Comparison of ENCODE assay signal across 8 cellular contexts in genomic region chr10:103888113-103888841, GRCh38.
DNase-seq lines count a peak whose midpoint lies in the region; ATAC-seq and TF ChIP-seq lines count a peak whose summit lies in the region.

No MANE protein-coding gene starts in this region.

- no peak overlapping the region; the same call in 1 of the 2 replicates for H3K4me3 ChIP-seq in WI38 (ENCODE audit: low read depth, low read length)

- no peak for ATAC-seq in HG03097 (IDR thresholded peaks at IDR 0.05; ENCODE audit: low FRiP score, unreplicated experiment)

- peaks cover 4% of the 10 kb centered on the region for H3K27me3 Mint-ChIP-seq in nephron progenitor cell (ENCODE audit: low read depth, poor library complexity)

- H3K36me3 Mint-ChIP-seq in nephron progenitor cell (ENCODE audit: low read depth): peaks cover 36% of the 10 kb centered on the region

- TF ChIP-seq CTCF in WI38 (IDR thresholded peaks at IDR 0.05; ENCODE audit: low read depth, low read length): peak; percentile 60; the same call in 1 of the 2 replicates
- peak; percentile 83 for TF ChIP-seq CTCF in nephron progenitor cell (IDR thresholded peaks at IDR 0.05)

- H3K9me3 Mint-ChIP-seq in nephron progenitor cell: no peaks in the 10 kb centered on the region

- DNase-seq in NCI-H510A treated with DMSO at 0.1 percent for 48 hours (lab: John Stamatoyannopoulos, UW) (peak; percentile 93), NCI-H510A (lab: John Stamatoyannopoulos, UW) (no peak), GOT3 (lab: John Stamatoyannopoulos, UW) (peak; percentile 13), NCI-H1694 treated with DMSO at 0.1 percent for 48 hours (lab: John Stamatoyannopoulos, UW) (peak; percentile 73), fibroblast of the conjunctiva (ENCODE audit: low read depth) (peak; percentile 80), nephron progenitor cell (no peak)

- H3K4me3 Mint-ChIP-seq in nephron progenitor cell: no peak overlapping the region

- peaks cover 36% of the 10 kb centered on the region for H3K4me1 Mint-ChIP-seq in nephron progenitor cell

- no peak overlapping the region for H3K27ac Mint-ChIP-seq in nephron progenitor cell

Comparison
In these comparisons a context has a peak if more than half of its experiments do, and no peak if none do; other contexts are left out.
1. DNase-seq: peak in NCI-H510A treated with DMSO at 0.1 percent for 48 hours (single experiment), GOT3 (single experiment), NCI-H1694 treated with DMSO at 0.1 percent for 48 hours (single experiment) and fibroblast of the conjunctiva (single experiment); none in NCI-H510A (single experiment) and nephron progenitor cell (single experiment).